17 cellular contexts compared by ENCODE assay signal in the genomic region with DNA sequence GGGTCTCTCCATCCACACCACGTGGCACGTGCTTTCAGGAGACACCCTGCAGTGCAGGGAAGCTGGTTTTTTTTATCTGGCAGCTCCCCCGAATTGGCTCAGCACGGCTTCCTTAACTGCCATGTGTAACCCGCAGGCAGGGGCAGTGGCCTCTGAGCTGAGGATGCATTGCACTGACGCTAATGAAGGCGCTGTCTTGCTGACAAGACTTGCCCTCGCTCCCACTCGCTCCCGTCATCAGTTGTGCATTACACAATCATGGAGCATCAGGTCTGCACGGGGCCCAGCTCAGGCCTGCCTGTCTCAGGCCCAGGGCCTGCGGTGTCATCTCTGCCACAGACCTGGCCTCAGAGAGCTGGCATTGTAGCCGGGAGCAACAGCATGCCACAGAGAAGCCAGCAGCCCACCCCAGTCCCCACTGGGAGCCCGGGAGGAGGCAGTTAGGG.
"Had no signal": no experiment of that assay in that cellular context is flagged by ENCODE, and none has a peak within 500 bp of the region (broad histone marks: within the 10 kb centered on the region; RNA-seq: fewer than 3 reads in every experiment).

No MANE protein-coding gene starts in this region.

- DNase-seq: cerebellar nuclear complex; effector memory CD8-positive, alpha-beta T cell; hippocampal formation; kidney glomerular epithelial cell; mesendoderm; naive thymus-derived CD4-positive, alpha-beta T cell; occipital lobe; small intestine; stimulated activated CD4-positive, alpha-beta T cell treated with anti-CD3 and anti-CD28 coated beads, Interleukin-2, amount 100 ng/mL, for 48 hours; stimulated activated CD8-positive, alpha-beta memory T cell treated with anti-CD3 and anti-CD28 coated beads, Interleukin-4, amount 100 ng/mL, for 48 hours; tibial artery; uterus had no signal

- H3K4me2 ChIP-seq: neural progenitor cell had no signal

- H3K4me1 ChIP-seq: heart left ventricle, neural progenitor cell, right atrium auricular region, tibial artery, upper lobe of left lung, uterus had no signal

- H3K36me3 ChIP-seq: heart left ventricle, neural progenitor cell, right atrium auricular region, upper lobe of left lung, uterus had no signal

- H3K27ac ChIP-seq: heart left ventricle, neural progenitor cell, right atrium auricular region, tibial artery, upper lobe of left lung, uterus had no signal

- H2AFZ ChIP-seq: neural progenitor cell had no signal

- H3K9me3 ChIP-seq: uterus had no signal

- H3K9ac ChIP-seq: neural progenitor cell had no signal

- H3K27me3 ChIP-seq: neural progenitor cell, right atrium auricular region, upper lobe of left lung, uterus had no signal

- H3K4me3 ChIP-seq: heart left ventricle, neural progenitor cell, right atrium auricular region, tibial artery, upper lobe of left lung, uterus had no signal

- ATAC-seq: effector memory CD8-positive, alpha-beta T cell; naive thymus-derived CD4-positive, alpha-beta T cell; stimulated activated effector memory CD8-positive, alpha-beta T cell treated with anti-CD3 and anti-CD28 coated beads, Interleukin-12 subunit alpha, Interleukin-12 subunit beta, amount 100 ng/mL, for 72 hours had no signal
